ENCODE assay signal across 9 cellular contexts in the genomic region with DNA sequence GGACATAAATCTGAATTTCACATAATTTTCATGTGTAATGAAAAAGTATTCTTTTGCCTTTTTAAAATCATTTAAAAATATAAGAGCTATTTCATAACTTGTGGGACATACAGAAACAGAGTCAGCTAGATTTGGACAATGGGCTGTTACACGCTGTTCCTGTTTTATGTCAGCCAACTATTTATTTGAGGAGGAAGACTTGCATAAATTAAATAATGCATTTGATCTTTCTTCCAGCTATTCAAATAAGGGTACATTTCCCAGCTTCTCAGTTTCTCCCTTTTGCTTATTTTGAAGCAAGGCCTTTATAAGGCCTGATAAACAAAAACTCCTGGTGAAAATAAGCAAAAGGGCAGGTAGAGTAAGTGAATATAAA. TPM values are rescaled to one million over a fixed set of nuclear protein-coding genes. Genes with fewer than 3 reads are reported as not detected.
DNase-seq lines count a peak whose midpoint lies in the region; ATAC-seq, FAIRE-seq and TF ChIP-seq lines count a peak whose summit lies in the region.
"Had no signal": no experiment of that assay in that cellular context is flagged by ENCODE, and none has a peak within 500 bp of the region (broad histone marks: within the 10 kb centered on the region; RNA-seq: fewer than 3 reads in every experiment).

No MANE protein-coding gene starts in this region.

- H3K4me1 ChIP-seq in heart left ventricle (peaks cover 32 to 100% (median 94%) of the 10 kb centered on the region in 12 donors), esophagus squamous epithelium (peaks cover 45 to 100% (median 80%) of the 10 kb centered on the region in 3 donors), neutrophil (ENCODE audit: control insufficient read depth in 1 of 2, insufficient read depth in 1 of 2, low read depth in 1 of 2, low read length in 1 of 2) (peaks cover 97 to 98% of the 10 kb centered on the region in 2 experiments), upper lobe of right lung (peaks cover 93% of the 10 kb centered on the region)

- ATAC-seq in heart left ventricle = peak in 1 of 4 donors; percentile 23
- no peak for ATAC-seq in Right ventricle myocardium inferior
- peak; percentile 18 for ATAC-seq in upper lobe of right lung
- no peak for ATAC-seq in left colon

- FAIRE-seq in HTR-8/SVneo (lab: Jason Lieb, UNC) = no peak

- peak overlapping the region; percentile 46 to 99 (median 96) for H3K27ac ChIP-seq in heart left ventricle
- peak overlapping the region; percentile 63 to 98 (median 92) for H3K27ac ChIP-seq in esophagus squamous epithelium
- peak overlapping the region; percentile 88 for H3K27ac ChIP-seq in neutrophil
- H3K27ac ChIP-seq in upper lobe of right lung = peak overlapping the region; percentile 95

- H3K4me3 ChIP-seq in heart left ventricle (peak overlapping the region in 9 of 12 donors; percentile 3 to 88 (median 22)), esophagus squamous epithelium (peak overlapping the region in 1 of 4 donors; percentile 31), neutrophil (ENCODE audit: low read depth in 1 of 2, low read length in 1 of 2) (no peak overlapping the region), upper lobe of right lung (peak overlapping the region; percentile 20)

- intact Hi-C loops in heart left ventricle (cut with DNase I) = no loop called here
- intact Hi-C loops in Right ventricle myocardium inferior (cut with DNase I) = no loop called here
- intact Hi-C loops in esophagus squamous epithelium (cut with DNase I) = no loop called here
- intact Hi-C loops in upper lobe of right lung (cut with DNase I) = no loop called here
- intact Hi-C loops in left colon (cut with DNase I, micrococcal nuclease) = no loop called here

- no peaks in the 10 kb centered on the region for H3K27me3 ChIP-seq in heart left ventricle
- H3K27me3 ChIP-seq in esophagus squamous epithelium = no peaks in the 10 kb centered on the region
- H3K27me3 ChIP-seq in neutrophil = no peaks in the 10 kb centered on the region
- no peaks in the 10 kb centered on the region for H3K27me3 ChIP-seq in upper lobe of right lung

- no peak for DNase-seq in heart left ventricle
- DNase-seq in Right ventricle myocardium inferior (ENCODE audit: missing footprints) = no peak
- DNase-seq in esophagus squamous epithelium (lab: John Stamatoyannopoulos, UW) = no peak
- no peak for DNase-seq in upper lobe of right lung
- DNase-seq in dedifferentiated amniotic fluid mesenchymal stem cell (ENCODE audit: extremely low spot score) = no peak
- DNase-seq in left colon = no peak
- no peak for DNase-seq in HTR-8/SVneo (ENCODE audit: insufficient read length, low spot score)
- DNase-seq: NCI-H2081 had no signal

- H3K9me3 ChIP-seq in heart left ventricle (no peaks in the 10 kb centered on the region), esophagus squamous epithelium (no peaks in the 10 kb centered on the region), neutrophil (no peaks in the 10 kb centered on the region), upper lobe of right lung (no peaks in the 10 kb centered on the region)

- no peak for TF ChIP-seq CTCF in heart left ventricle (IDR thresholded peaks at IDR 0.05)
- no peak for TF ChIP-seq CTCF in esophagus squamous epithelium (IDR thresholded peaks at IDR 0.05)
- no peak for TF ChIP-seq CTCF in neutrophil (IDR thresholded peaks at IDR 0.05)
- no peak for TF ChIP-seq CTCF in upper lobe of right lung (IDR thresholded peaks at IDR 0.05)

- WGBS in heart left ventricle, 4 donors = 5 to 31% (median 15%) methylated on average over 1 of the region's 1 CpG
- 14 to 25% methylated on average over 1 of the region's 1 CpG for WGBS in esophagus squamous epithelium, 2 donors

- peaks cover 0 to 22% (median 15%) of the 10 kb centered on the region in 9 donors for H3K36me3 ChIP-seq in heart left ventricle
- no peaks in the 10 kb centered on the region for H3K36me3 ChIP-seq in esophagus squamous epithelium
- no peaks in the 10 kb centered on the region for H3K36me3 ChIP-seq in neutrophil
- H3K36me3 ChIP-seq in upper lobe of right lung = peaks cover 15% of the 10 kb centered on the region

- TF ChIP-seq POLR2A in heart left ventricle (IDR thresholded peaks at IDR 0.05) (no peak), esophagus squamous epithelium (IDR thresholded peaks at IDR 0.05) (no peak)

RNA-seq across cellular contexts. Expression of a gene that starts 6.5 kb away (rescaled TPM):
- total RNA-seq in heart left ventricle (100 to 1,000 TPM; 125 to 239 (median 154) TPM), Right ventricle myocardium inferior (194 TPM), esophagus squamous epithelium (100 to 1,000 TPM in 2 of 4 donors, 10 to 100 TPM in 2; 43.7 to 169 (median 119) TPM), upper lobe of right lung (595 TPM), left colon (100 to 1,000 TPM in 1 of 2 donors, 10 to 100 TPM in 1; 94.6 to 115 TPM)
- polyA plus RNA-seq in heart left ventricle = 100 to 1,000 TPM; 129 to 148 TPM

Comparison
In these comparisons a context has a peak if more than half of its experiments do, and no peak if none do; other contexts are left out.
1. H3K4me3 ChIP-seq: peak in heart left ventricle (9 of 12) and upper lobe of right lung (single experiment); none in neutrophil (0 of 2).
2. Peak in every context shown above with its lines, with median percentiles within 50 percentile points of each other: H3K27ac ChIP-seq.